In the genomic region with DNA sequence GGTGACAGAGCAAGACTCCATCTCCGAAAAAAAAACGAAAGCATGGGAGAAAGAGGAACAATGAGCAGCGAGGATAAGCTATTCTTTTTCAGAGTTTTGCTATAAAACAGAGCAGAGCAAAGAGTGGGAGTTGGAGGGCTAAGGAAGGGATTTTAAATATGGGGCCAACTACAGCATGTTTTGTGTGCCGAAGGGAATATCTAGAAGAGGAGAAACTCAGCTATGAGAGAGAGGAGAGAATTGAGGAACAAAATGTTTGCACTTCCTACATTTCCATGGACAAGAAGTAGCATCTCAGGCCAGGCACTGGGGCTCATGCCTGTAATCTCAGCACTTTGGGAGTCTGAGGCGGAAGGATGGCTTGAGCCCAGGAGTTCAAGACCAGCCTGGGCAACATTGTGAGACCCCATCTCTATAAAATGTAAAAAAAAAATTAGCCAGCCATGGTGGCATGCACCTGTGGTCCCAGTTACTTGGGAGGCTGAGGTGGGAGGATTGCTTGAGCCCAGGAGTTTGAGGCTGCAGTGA, we compare ENCODE assay signal across 2 cellular contexts.
TF ChIP-seq lines count a peak whose summit lies in the region.

No MANE protein-coding gene starts in this region.

TF ChIP-seq in SK-N-SH, 30 proteins besides CTCF, POLR2A, EP300 and RAD21 (continued from another document):
- TF ChIP-seq, protein P1, sequence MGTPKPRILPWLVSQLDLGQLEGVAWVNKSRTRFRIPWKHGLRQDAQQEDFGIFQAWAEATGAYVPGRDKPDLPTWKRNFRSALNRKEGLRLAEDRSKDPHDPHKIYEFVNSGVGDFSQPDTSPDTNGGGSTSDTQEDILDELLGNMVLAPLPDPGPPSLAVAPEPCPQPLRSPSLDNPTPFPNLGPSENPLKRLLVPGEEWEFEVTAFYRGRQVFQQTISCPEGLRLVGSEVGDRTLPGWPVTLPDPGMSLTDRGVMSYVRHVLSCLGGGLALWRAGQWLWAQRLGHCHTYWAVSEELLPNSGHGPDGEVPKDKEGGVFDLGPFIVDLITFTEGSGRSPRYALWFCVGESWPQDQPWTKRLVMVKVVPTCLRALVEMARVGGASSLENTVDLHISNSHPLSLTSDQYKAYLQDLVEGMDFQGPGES (IDR thresholded peaks at IDR 0.05; ENCODE audit: low read depth, low read length): no peak
- no peak for TF ChIP-seq CHD2 (IDR thresholded peaks at IDR 0.05; ENCODE audit: low read length, partially characterized antibody)
- TF ChIP-seq, protein P2, sequence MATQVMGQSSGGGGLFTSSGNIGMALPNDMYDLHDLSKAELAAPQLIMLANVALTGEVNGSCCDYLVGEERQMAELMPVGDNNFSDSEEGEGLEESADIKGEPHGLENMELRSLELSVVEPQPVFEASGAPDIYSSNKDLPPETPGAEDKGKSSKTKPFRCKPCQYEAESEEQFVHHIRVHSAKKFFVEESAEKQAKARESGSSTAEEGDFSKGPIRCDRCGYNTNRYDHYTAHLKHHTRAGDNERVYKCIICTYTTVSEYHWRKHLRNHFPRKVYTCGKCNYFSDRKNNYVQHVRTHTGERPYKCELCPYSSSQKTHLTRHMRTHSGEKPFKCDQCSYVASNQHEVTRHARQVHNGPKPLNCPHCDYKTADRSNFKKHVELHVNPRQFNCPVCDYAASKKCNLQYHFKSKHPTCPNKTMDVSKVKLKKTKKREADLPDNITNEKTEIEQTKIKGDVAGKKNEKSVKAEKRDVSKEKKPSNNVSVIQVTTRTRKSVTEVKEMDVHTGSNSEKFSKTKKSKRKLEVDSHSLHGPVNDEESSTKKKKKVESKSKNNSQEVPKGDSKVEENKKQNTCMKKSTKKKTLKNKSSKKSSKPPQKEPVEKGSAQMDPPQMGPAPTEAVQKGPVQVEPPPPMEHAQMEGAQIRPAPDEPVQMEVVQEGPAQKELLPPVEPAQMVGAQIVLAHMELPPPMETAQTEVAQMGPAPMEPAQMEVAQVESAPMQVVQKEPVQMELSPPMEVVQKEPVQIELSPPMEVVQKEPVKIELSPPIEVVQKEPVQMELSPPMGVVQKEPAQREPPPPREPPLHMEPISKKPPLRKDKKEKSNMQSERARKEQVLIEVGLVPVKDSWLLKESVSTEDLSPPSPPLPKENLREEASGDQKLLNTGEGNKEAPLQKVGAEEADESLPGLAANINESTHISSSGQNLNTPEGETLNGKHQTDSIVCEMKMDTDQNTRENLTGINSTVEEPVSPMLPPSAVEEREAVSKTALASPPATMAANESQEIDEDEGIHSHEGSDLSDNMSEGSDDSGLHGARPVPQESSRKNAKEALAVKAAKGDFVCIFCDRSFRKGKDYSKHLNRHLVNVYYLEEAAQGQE (IDR thresholded peaks at IDR 0.05; ENCODE audit: low read depth, low read length): no peak
TF ChIP-seq in SK-N-SH: peak in this region for 0.

TF ChIP-seq in SK-N-SH treated with all-trans-retinoic acid at 6 μM for 48 hours, 23 proteins besides CTCF, POLR2A, EP300 and RAD21 (continued from another document):
- TF ChIP-seq TSHZ2 (CRISPR knock-in tag; IDR thresholded peaks at IDR 0.05) (no peak), BACH2 (CRISPR knock-in tag; IDR thresholded peaks at IDR 0.05; ENCODE audit: borderline replicate concordance) (no peak), TCF4 (CRISPR knock-in tag; IDR thresholded peaks at IDR 0.05; ENCODE audit: borderline replicate concordance) (no peak)
